26 cellular contexts compared by ENCODE assay signal in genomic region chr1:160090760-160091159, GRCh38. TPM values are rescaled to one million over a fixed set of nuclear protein-coding genes. Genes with fewer than 3 reads are reported as not detected.
"Had no signal": no experiment of that assay in that cellular context is flagged by ENCODE, and none has a peak within 500 bp of the region (broad histone marks: within the 10 kb centered on the region; RNA-seq: fewer than 3 reads in every experiment).

No MANE protein-coding gene starts in this region.

- H3K4me3 Mint-ChIP-seq: naive thymus-derived CD8-positive, alpha-beta T cell; neural progenitor cell; T-cell; T-helper 2 cell treated with Interferon-gamma antibody and Interleukin-4, amounts not matched to agents 5 μg/mL and 100 μg/mL, for 36 hours had no signal

- H3K4me2 ChIP-seq: neural progenitor cell, smooth muscle cell had no signal

- H3K9me3 Mint-ChIP-seq: naive thymus-derived CD8-positive, alpha-beta T cell; neural progenitor cell; T-cell; T-helper 2 cell treated with Interferon-gamma antibody and Interleukin-4, amounts not matched to agents 5 μg/mL and 100 μg/mL, for 36 hours had no signal

- DNase-seq: activated CD4-positive, alpha-beta T cell treated with anti-CD3 and anti-CD28 coated beads for 1 hour; activated CD4-positive, alpha-beta T cell treated with anti-CD3 and anti-CD28 coated beads, Interleukin-2, amount 50 U/mL, for 1 hour; activated T-cell treated with anti-CD3 and anti-CD28 coated beads, Interleukin-2, amount 50 U/mL, for 1 hour; aorta; brain microvascular endothelial cell; caudate nucleus; dermis blood vessel endothelial cell; effector memory CD4-positive, alpha-beta T cell; glutamatergic neuron; hippocampal formation; left ventricle myocardium inferior; naive thymus-derived CD8-positive, alpha-beta T cell; retina; sigmoid colon; stimulated activated CD4-positive, alpha-beta T cell treated with anti-CD3 and anti-CD28 coated beads, Interleukin-2, amount 100 ng/mL, for 48 hours; stimulated activated CD8-positive, alpha-beta memory T cell treated with anti-CD3 and anti-CD28 coated beads, Interleukin-4, amount 100 ng/mL, for 48 hours; stimulated activated naive CD4-positive, alpha-beta T cell; T-cell; thyroid gland had no signal

- H3K27me3 ChIP-seq: brain microvascular endothelial cell, sigmoid colon, thyroid gland had no signal

- H3K9ac ChIP-seq: neural progenitor cell had no signal

- H3K4me1 ChIP-seq: left ventricle myocardium inferior had no signal

- H3K36me3 ChIP-seq: brain microvascular endothelial cell, neural progenitor cell had no signal

- H3K27me3 Mint-ChIP-seq: naive thymus-derived CD8-positive, alpha-beta T cell; T-cell had no signal

- H3K4me3 ChIP-seq: left ventricle myocardium inferior, neural progenitor cell, sigmoid colon, smooth muscle cell, thyroid gland had no signal

- H3K36me3 Mint-ChIP-seq: neural progenitor cell had no signal

- H3K27ac ChIP-seq: brain microvascular endothelial cell, left ventricle myocardium inferior, neural progenitor cell, sigmoid colon, thyroid gland had no signal

- ATAC-seq: esophagus mucosa; naive thymus-derived CD8-positive, alpha-beta T cell; T-cell had no signal

- H3K9me3 ChIP-seq: left ventricle myocardium inferior, sigmoid colon, thyroid gland had no signal

- H3K27ac Mint-ChIP-seq: neural progenitor cell; progenitor cell of endocrine pancreas; T-cell; T-helper 2 cell treated with Interferon-gamma antibody and Interleukin-4, amounts not matched to agents 5 μg/mL and 100 μg/mL, for 36 hours had no signal

- H2AFZ ChIP-seq: neural progenitor cell had no signal

RNA-seq across cellular contexts. Expression of gene KCNJ9, which starts 9.4 kb away (rescaled TPM):
- total RNA-seq: aorta; dermis blood vessel endothelial cell; esophagus mucosa; lung microvascular endothelial cell; naive thymus-derived CD8-positive, alpha-beta T cell; osteocyte; progenitor cell of endocrine pancreas; smooth muscle cell; T-cell; thyroid gland had no signal

RNA-seq across cellular contexts. Expression of gene KCNJ10, which starts 20.8 kb away (rescaled TPM):
- total RNA-seq: dermis blood vessel endothelial cell; esophagus mucosa; left ventricle myocardium inferior; lung microvascular endothelial cell; naive thymus-derived CD8-positive, alpha-beta T cell; osteocyte; smooth muscle cell had no signal

RNA-seq across cellular contexts. Expression of gene ATP1A2, which starts 24.8 kb away (rescaled TPM):
- total RNA-seq: dermis blood vessel endothelial cell; lung microvascular endothelial cell; naive thymus-derived CD8-positive, alpha-beta T cell; progenitor cell of endocrine pancreas; smooth muscle cell had no signal
